In the genomic region with DNA sequence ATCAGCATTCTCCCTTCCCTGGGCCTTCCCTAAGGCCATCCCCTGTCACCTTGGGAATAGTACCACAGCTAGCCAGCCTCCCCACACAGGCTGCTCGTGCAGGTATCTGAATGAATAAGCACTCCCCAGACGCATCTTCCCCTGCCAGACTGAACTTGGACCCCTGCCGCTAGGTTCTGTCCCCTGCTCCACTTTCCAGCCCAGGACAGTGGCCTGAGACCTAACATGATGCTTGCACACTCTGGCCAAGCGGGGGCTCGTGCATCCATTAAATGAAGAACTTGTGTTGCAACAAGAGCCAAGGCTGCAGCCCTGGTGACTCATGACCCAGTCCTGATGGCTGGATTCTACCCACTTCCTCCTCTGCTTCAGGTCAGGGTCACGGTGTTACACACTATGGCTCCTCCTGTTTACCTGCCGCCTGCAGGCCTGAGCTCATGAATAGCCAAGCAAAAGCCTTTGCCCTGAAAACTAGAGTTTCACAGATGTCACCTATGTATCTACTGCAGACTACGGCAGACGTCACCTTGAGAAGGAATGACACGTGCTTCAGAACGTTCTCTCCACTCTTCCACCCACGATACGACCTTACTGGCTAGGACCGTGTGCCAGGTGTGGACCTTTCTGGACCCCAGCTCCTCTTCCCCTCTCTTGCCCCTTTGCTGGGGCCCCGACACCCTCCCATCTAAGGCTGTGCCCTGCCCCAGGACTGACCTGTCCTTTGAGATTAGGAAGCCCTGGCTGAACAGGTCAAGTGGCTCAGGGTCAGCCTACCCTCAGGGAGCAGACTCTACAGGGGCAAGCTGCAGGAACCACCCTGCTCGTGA, we compare ENCODE assay signal across 8 cellular contexts. TPM values are rescaled to one million over a fixed set of nuclear protein-coding genes. Genes with fewer than 3 reads are reported as not detected.
DNase-seq lines count a peak whose midpoint lies in the region; ATAC-seq and TF ChIP-seq lines count a peak whose summit lies in the region.

No MANE protein-coding gene starts in this region.

- peak; percentile 66 for DNase-seq in GM20000 (ENCODE audit: low spot score)
- DNase-seq in Kasumi-1 (lab: John Stamatoyannopoulos, UW), result peak; percentile 60 to 74
- peak; percentile 53 for DNase-seq in brain microvascular endothelial cell
- DNase-seq in mucosa of descending colon, result peak; percentile 66 to 72 (median 70)
- no peak for DNase-seq in D341Med (ENCODE audit: low spot score)
- DNase-seq in NCI-H748 treated with DMSO at 0.1 percent for 48 hours (lab: John Stamatoyannopoulos, UW), result no peak
- DNase-seq in NCI-H510A (lab: John Stamatoyannopoulos, UW), result no peak

- intact Hi-C loops in mucosa of descending colon (cut with DNase I, micrococcal nuclease), result no loop called here

- H3K27ac ChIP-seq in C4-2B, result peak overlapping the region; percentile 11; the same call in 1 of the 2 replicates
- H3K27ac ChIP-seq in brain microvascular endothelial cell, result no peak overlapping the region

- in situ Hi-C loops in brain microvascular endothelial cell (cut with HindIII; ENCODE audit: low pct_ligation_motif_present, low sequenced_read_pairs), result no loop called here

- H3K9me3 ChIP-seq in mucosa of descending colon, result no peaks in the 10 kb centered on the region

- TF ChIP-seq CTCF in C4-2B (conservative IDR thresholded peaks at IDR 0.05), result no peak
- TF ChIP-seq CTCF in GM20000 (IDR thresholded peaks at IDR 0.05; ENCODE audit: extremely low read depth, missing control alignments), result no peak
- no peak for TF ChIP-seq CTCF in brain microvascular endothelial cell (IDR thresholded peaks at IDR 0.05; ENCODE audit: low read depth, low read length, missing control alignments)
- TF ChIP-seq CTCF in mucosa of descending colon (IDR thresholded peaks at IDR 0.05), result no peak

- no peaks in the 10 kb centered on the region for H3K36me3 ChIP-seq in brain microvascular endothelial cell (replicated peaks)
- H3K36me3 ChIP-seq in mucosa of descending colon (ENCODE audit: low read depth), result no peaks in the 10 kb centered on the region

- no peak overlapping the region for H3K4me3 ChIP-seq in brain microvascular endothelial cell (ENCODE audit: low read depth, low read length)
- H3K4me3 ChIP-seq in mucosa of descending colon, result no peak overlapping the region

- ATAC-seq in mucosa of descending colon, result peak; percentile 90

- no peaks in the 10 kb centered on the region for H3K27me3 ChIP-seq in brain microvascular endothelial cell (replicated peaks)

- peaks cover 22% of the 10 kb centered on the region for H3K4me1 ChIP-seq in mucosa of descending colon (ENCODE audit: low read depth)

RNA-seq across cellular contexts. Expression of gene ASB13, which starts 6.5 kb away (rescaled TPM):
- 10 to 100 TPM; 34.6 to 76.1 (median 50.5) TPM for total RNA-seq in mucosa of descending colon

RNA-seq across cellular contexts. Expression of gene TASOR2, which starts 24.7 kb away (rescaled TPM):
- 10 to 100 TPM; 46.4 to 63.2 (median 58.4) TPM for total RNA-seq in mucosa of descending colon

Comparison
In these comparisons a context has a peak if more than half of its experiments do, and no peak if none do; other contexts are left out.
1. DNase-seq: peak in GM20000 (single experiment), Kasumi-1 (2 of 2), brain microvascular endothelial cell (single experiment) and mucosa of descending colon (3 of 3); none in D341Med (single experiment), NCI-H748 treated with DMSO at 0.1 percent for 48 hours (single experiment) and NCI-H510A (single experiment).